20 cellular contexts compared by ENCODE assay signal in genomic region chr3:129684270-129684669, GRCh38.
A peak's percentile ranks its signal among the peaks of the same experiment; 100 is the strongest.
DNase-seq lines count a peak whose midpoint lies in the region; ATAC-seq, FAIRE-seq and TF ChIP-seq lines count a peak whose summit lies in the region.
"Had no signal": no experiment of that assay in that cellular context is flagged by ENCODE, and none has a peak within 500 bp of the region (broad histone marks: within the 10 kb centered on the region; RNA-seq: fewer than 3 reads in every experiment).

No MANE protein-coding gene starts in this region.

- no peak for TF ChIP-seq CTCF in A549 (IDR thresholded peaks at IDR 0.05)
- no peak for TF ChIP-seq CTCF in H9 (conservative IDR thresholded peaks at IDR 0.05)
- TF ChIP-seq CTCF in parathyroid adenoma (IDR thresholded peaks at IDR 0.05): no peak

- no peaks in the 10 kb centered on the region for H3K36me3 ChIP-seq in parathyroid adenoma (ENCODE audit: control insufficient read depth, insufficient read depth, low read length)

- H3K36me3 Mint-ChIP-seq in H9 (ENCODE audit: insufficient read depth in 1 of 3, low read depth in 3 of 3): peaks cover 0 to 2% (median 0%) of the 10 kb centered on the region in 3 experiments; a peak in 1 of 7 replicates

- H4K8ac ChIP-seq in H9 (replicated peaks; ENCODE audit: insufficient read length, low read depth, low read length): no peak overlapping the region

- no peak for ATAC-seq in A549
- ATAC-seq: GM12878 had no signal

- FAIRE-seq in A549 (lab: Jason Lieb, UNC): no peak
- FAIRE-seq: A204.1, GM12878, GM19239, HTR-8/SVneo had no signal

- no peak overlapping the region for H3K14ac ChIP-seq in H9 (ENCODE audit: insufficient read depth, low read length)

- no peaks in the 10 kb centered on the region for H3K23me2 ChIP-seq in H9 (ENCODE audit: insufficient read length, low read depth, low read length, poor library complexity, severe bottlenecking)

- H3K4me3 ChIP-seq in A549 (no peak overlapping the region), parathyroid adenoma (ENCODE audit: low read depth, low read length) (no peak overlapping the region)
- H3K4me3 ChIP-seq: GM12878 had no signal

- no peaks in the 10 kb centered on the region for H3K79me2 ChIP-seq in H9 (ENCODE audit: insufficient read depth, low read length)
- H3K79me2 ChIP-seq in parathyroid adenoma: peaks cover 7% of the 10 kb centered on the region

- no peak overlapping the region for H3T11ph ChIP-seq in H9 (ENCODE audit: low read length)

- no peaks in the 10 kb centered on the region for H4K20me1 ChIP-seq in H9 (ENCODE audit: control insufficient read depth, insufficient read depth, insufficient read length)

- 0 out of 7 replicates have a peak overlapping the region, but pooled peaks of 1 of the 3 experiments have one; percentile 44 for H3K27ac Mint-ChIP-seq in H9
- H3K27ac Mint-ChIP-seq: CD4-positive, alpha-beta T cell; IgD-negative memory B cell had no signal

- H2BK5ac ChIP-seq in H9 (ENCODE audit: insufficient read length, low read length): no peak overlapping the region

- DNase-seq in A549 (ENCODE audit: low read depth in 1 of 2, low spot score in 1 of 2): no peak
- no peak for DNase-seq in H9
- peak; percentile 40 for DNase-seq in NCI-H526 treated with DMSO at 0.1 percent for 48 hours (lab: John Stamatoyannopoulos, UW)
- no peak for DNase-seq in GM19238 (ENCODE audit: insufficient read length, low spot score)
- DNase-seq in activated CD4-positive, alpha-beta T cell treated with anti-CD3 and anti-CD28 coated beads for 48 hours: no peak
- no peak for DNase-seq in LoVo (ENCODE audit: low spot score)
- DNase-seq: Calu3; CD4-positive, alpha-beta T cell; HCEC 1CT; Kasumi-1; NCI-H1092 treated with DMSO at 0.1 percent for 48 hours; NCI-H1694; SHP77 treated with DMSO at 0.1 percent for 48 hours; SK-N-SH had no signal

- TF ChIP-seq POLR2A in A549 (IDR thresholded peaks at IDR 0.05; ENCODE audit: low read length): no peak

- H3K4me1 Mint-ChIP-seq in H9: peaks cover 49 to 53% of the 10 kb centered on the region in 2 experiments

- no peak overlapping the region for H3K4ac ChIP-seq in H9 (ENCODE audit: low read depth, low read length)

- H3K27me3 ChIP-seq in H9 (ENCODE audit: insufficient read depth, low read length): no peaks in the 10 kb centered on the region
- H3K27me3 ChIP-seq in parathyroid adenoma (ENCODE audit: control insufficient read depth, insufficient read depth, low read length): no peaks in the 10 kb centered on the region

- no peaks in the 10 kb centered on the region for H3K9me3 Mint-ChIP-seq in H9
- H3K9me3 Mint-ChIP-seq: CD4-positive, alpha-beta T cell; IgD-negative memory B cell had no signal

- H3K4me3 Mint-ChIP-seq in H9: no peak overlapping the region
- H3K4me3 Mint-ChIP-seq: CD4-positive, alpha-beta T cell; IgD-negative memory B cell had no signal

- POLR2A ChIA-PET in A549 (lab: Yijun Ruan, JAX): no interaction called here

- no peak overlapping the region for H2AK5ac ChIP-seq in H9 (ENCODE audit: insufficient read length, low read length)

- CTCF ChIA-PET in A549 (lab: Yijun Ruan, JAX): interaction anchor here (0.6 kb wide), 1 partner anchor 34 kb away, joined by 3 read pairs; no protein-coding TSS in a partner anchor

- no peak overlapping the region for H3K9ac ChIP-seq in H9 (ENCODE audit: extremely low read depth, insufficient read length, low read length)
- no peak overlapping the region for H3K9ac ChIP-seq in parathyroid adenoma
- H3K9ac ChIP-seq: SK-N-SH had no signal

- H4K91ac ChIP-seq in H9 (ENCODE audit: insufficient read length, low read depth, low read length): no peak overlapping the region

- no peak overlapping the region for H2BK15ac ChIP-seq in H9 (ENCODE audit: low read depth, low read length)

- H3K18ac ChIP-seq in H9 (ENCODE audit: insufficient read length, low read depth, low read length): no peak overlapping the region

- no peak overlapping the region for H4K5ac ChIP-seq in H9 (ENCODE audit: insufficient read length, low read depth, low read length)

- TF ChIP-seq RAD21 in A549 (conservative IDR thresholded peaks at IDR 0.05 in 1 of 2, IDR thresholded peaks at IDR 0.05 in 1 of 2): no peak

- no peak overlapping the region for H2AFZ ChIP-seq in H9 (ENCODE audit: low read length)
- H2AFZ ChIP-seq in parathyroid adenoma: no peak overlapping the region

- 91% methylated on average over 3 of the region's 3 CpGs for WGBS in A549 (ENCODE audit: missing lambda C conversion rate)
- no CpG with 5 or more reads among the region's 3 CpGs for WGBS in H9 (ENCODE audit: extremely low coverage, insufficient read length, low lambda C conversion rate)

- H3K4me2 ChIP-seq in A549: peak overlapping the region; percentile 10; the same call in 1 of the 3 replicates
- H3K4me2 ChIP-seq in H9 (ENCODE audit: insufficient read depth, insufficient read length, low read length): no peak overlapping the region
- peak overlapping the region; percentile 34 for H3K4me2 ChIP-seq in parathyroid adenoma (ENCODE audit: low read length)
- H3K4me2 ChIP-seq: SK-N-SH had no signal

- H3K27ac ChIP-seq in A549 (no peak overlapping the region), H9 (ENCODE audit: insufficient read length, low read depth, low read length) (no peak overlapping the region), parathyroid adenoma (no peak overlapping the region)

- no peaks in the 10 kb centered on the region for H3K79me1 ChIP-seq in H9 (ENCODE audit: insufficient read depth, low read depth, low read length, poor library complexity, severe bottlenecking)

- peak overlapping the region; percentile 77 for H2BK120ac ChIP-seq in H9 (ENCODE audit: low read depth, low read length, poor library complexity, severe bottlenecking)

- H3K9me3 ChIP-seq in A549 (no peaks in the 10 kb centered on the region), H9 (ENCODE audit: control insufficient read depth, low read depth, low read length) (no peaks in the 10 kb centered on the region), parathyroid adenoma (ENCODE audit: control insufficient read depth, low read length) (no peaks in the 10 kb centered on the region)
- H3K9me3 ChIP-seq: SK-N-SH had no signal

- no peak overlapping the region for H3K23ac ChIP-seq in H9 (ENCODE audit: insufficient read length, low read depth, low read length)

- H3K27me3 Mint-ChIP-seq in H9 (ENCODE audit: low read depth): no peaks in the 10 kb centered on the region
- H3K27me3 Mint-ChIP-seq: CD4-positive, alpha-beta T cell; IgD-negative memory B cell had no signal

- no peak overlapping the region for H3K56ac ChIP-seq in H9 (ENCODE audit: insufficient read length, low read depth, low read length)

- H3K4me1 ChIP-seq in A549: peaks cover 40% of the 10 kb centered on the region
- H3K4me1 ChIP-seq in H9 (ENCODE audit: insufficient read depth, low read length): peaks cover 9% of the 10 kb centered on the region; the same call in 1 of the 2 replicates
- peaks cover 17% of the 10 kb centered on the region for H3K4me1 ChIP-seq in parathyroid adenoma

- H2BK20ac ChIP-seq in H9 (ENCODE audit: low read depth, low read length, poor library complexity, severe bottlenecking): no peak overlapping the region

- TF ChIP-seq EP300 in A549 (IDR thresholded peaks at IDR 0.05): no peak

- H2BK12ac ChIP-seq in H9 (ENCODE audit: insufficient read length, low read depth, low read length): no peak overlapping the region

TF ChIP-seq in A549, 52 proteins besides CTCF, POLR2A, EP300 and RAD21 (continues in another document):
- no peak for TF ChIP-seq E2F6 (IDR thresholded peaks at IDR 0.05; ENCODE audit: borderline replicate concordance, low read depth)
- TF ChIP-seq CBX8 (IDR thresholded peaks at IDR 0.05): no peak
- TF ChIP-seq RNF2 (IDR thresholded peaks at IDR 0.05; ENCODE audit: borderline replicate concordance, low read depth): no peak
- TF ChIP-seq BHLHE40 (IDR thresholded peaks at IDR 0.05; ENCODE audit: low read depth, low read length): no peak
- TF ChIP-seq CHD2 (IDR thresholded peaks at IDR 0.05; ENCODE audit: low read length, partially characterized antibody): no peak
- TF ChIP-seq SMC3 (IDR thresholded peaks at IDR 0.05): no peak
- TF ChIP-seq NR3C1 (IDR thresholded peaks at IDR 0.05): no peak
- no peak for TF ChIP-seq ZC3H11A (IDR thresholded peaks at IDR 0.05)
- no peak for TF ChIP-seq HMGXB4 (CRISPR knock-in tag; IDR thresholded peaks at IDR 0.05; ENCODE audit: borderline replicate concordance)
- TF ChIP-seq ESRRA (IDR thresholded peaks at IDR 0.05; ENCODE audit: borderline replicate concordance, low read length): no peak
- TF ChIP-seq HEYL (CRISPR knock-in tag; IDR thresholded peaks at IDR 0.05): no peak
- no peak for TF ChIP-seq JUNB (IDR thresholded peaks at IDR 0.05)
- no peak for TF ChIP-seq POLR2AphosphoS2 (conservative IDR thresholded peaks at IDR 0.05; ENCODE audit: low read length)
- TF ChIP-seq EHF (CRISPR knock-in tag; IDR thresholded peaks at IDR 0.05): no peak
- TF ChIP-seq ZNF302 (CRISPR knock-in tag; IDR thresholded peaks at IDR 0.05): no peak
- TF ChIP-seq, protein P1, sequence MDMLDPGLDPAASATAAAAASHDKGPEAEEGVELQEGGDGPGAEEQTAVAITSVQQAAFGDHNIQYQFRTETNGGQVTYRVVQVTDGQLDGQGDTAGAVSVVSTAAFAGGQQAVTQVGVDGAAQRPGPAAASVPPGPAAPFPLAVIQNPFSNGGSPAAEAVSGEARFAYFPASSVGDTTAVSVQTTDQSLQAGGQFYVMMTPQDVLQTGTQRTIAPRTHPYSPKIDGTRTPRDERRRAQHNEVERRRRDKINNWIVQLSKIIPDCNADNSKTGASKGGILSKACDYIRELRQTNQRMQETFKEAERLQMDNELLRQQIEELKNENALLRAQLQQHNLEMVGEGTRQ (IDR thresholded peaks at IDR 0.05): no peak
- TF ChIP-seq ZFP36 (IDR thresholded peaks at IDR 0.05; ENCODE audit: borderline replicate concordance, partially characterized antibody): no peak
